Comparison of ENCODE assay signal across 12 cellular contexts in genomic region chr1:42933060-42933586, GRCh38. TPM values are rescaled to one million over a fixed set of nuclear protein-coding genes. Genes with fewer than 3 reads are reported as not detected.
A peak's percentile ranks its signal among the peaks of the same experiment; 100 is the strongest.
DNase-seq lines count a peak whose midpoint lies in the region; ATAC-seq and TF ChIP-seq lines count a peak whose summit lies in the region.
"Had no signal": no experiment of that assay in that cellular context is flagged by ENCODE, and none has a peak within 500 bp of the region (broad histone marks: within the 10 kb centered on the region; RNA-seq: fewer than 3 reads in every experiment).

No MANE protein-coding gene starts in this region.

- H3K4me3 ChIP-seq in esophagus (ENCODE audit: low read depth in 1 of 2, low read length in 2 of 2) = no peak overlapping the region
- H3K4me3 ChIP-seq in ascending aorta = no peak overlapping the region
- no peak overlapping the region for H3K4me3 ChIP-seq in aorta (ENCODE audit: low read length in 2 of 2)

- H3K4me1 Mint-ChIP-seq in T-helper 1 cell treated with Interleukin-12 subunit alpha and Interleukin-12 subunit beta and Interleukin-4 antibody, amounts not matched to agents 30 μg/mL and 1 μg/mL, for 36 hours (ENCODE audit: low read depth) = peaks cover 83% of the 10 kb centered on the region
- H3K4me1 Mint-ChIP-seq in T-helper 17 cell = peaks cover 70% of the 10 kb centered on the region
- H3K4me1 Mint-ChIP-seq in stimulated activated naive B cell treated with anti-CD40 and anti-IgM and Interleukin-4, amounts not matched to agents 10 μg/mL and 1 μg/mL and 100 μg/mL, for 72 hours = peaks cover 87 to 100% of the 10 kb centered on the region in 2 donors

- peak overlapping the region; percentile 79 for H3K4me3 Mint-ChIP-seq in T-helper 1 cell treated with Interleukin-12 subunit alpha and Interleukin-12 subunit beta and Interleukin-4 antibody, amounts not matched to agents 30 μg/mL and 1 μg/mL, for 36 hours
- peak overlapping the region; percentile 88 for H3K4me3 Mint-ChIP-seq in T-helper 17 cell
- peak overlapping the region; percentile 20 to 21 for H3K4me3 Mint-ChIP-seq in stimulated activated naive B cell treated with anti-CD40 and anti-IgM and Interleukin-4, amounts not matched to agents 10 μg/mL and 1 μg/mL and 100 μg/mL, for 72 hours

- no peak for TF ChIP-seq CTCF in ascending aorta (IDR thresholded peaks at IDR 0.05)

- no peaks in the 10 kb centered on the region for H3K9me3 Mint-ChIP-seq in T-helper 1 cell treated with Interleukin-12 subunit alpha and Interleukin-12 subunit beta and Interleukin-4 antibody, amounts not matched to agents 30 μg/mL and 1 μg/mL, for 36 hours
- H3K9me3 Mint-ChIP-seq in stimulated activated naive B cell treated with anti-CD40 and anti-IgM and Interleukin-4, amounts not matched to agents 10 μg/mL and 1 μg/mL and 100 μg/mL, for 72 hours = no peaks in the 10 kb centered on the region

- H3K27ac ChIP-seq in esophagus (ENCODE audit: low read depth in 2 of 2, low read length in 1 of 2) (peak overlapping the region; percentile 87 to 97), ascending aorta (peak overlapping the region in 1 of 2 donors; percentile 48), aorta (ENCODE audit: low read depth in 1 of 2, low read length in 2 of 2) (no peak overlapping the region)
- H3K27ac ChIP-seq: KMS-11 had no signal

- no peaks in the 10 kb centered on the region for H3K27me3 ChIP-seq in esophagus (ENCODE audit: control insufficient read depth in 1 of 2, insufficient read depth in 2 of 2, low read length in 2 of 2)
- no peaks in the 10 kb centered on the region for H3K27me3 ChIP-seq in ascending aorta
- H3K27me3 ChIP-seq in aorta (ENCODE audit: control insufficient read depth in 1 of 2, insufficient read depth in 2 of 2, low read length in 1 of 2) = no peaks in the 10 kb centered on the region

- WGBS in esophagus, 2 donors = 84 to 87% methylated on average over 5 of the region's 5 CpGs
- 94 to 95% methylated on average over 5 of the region's 5 CpGs for WGBS in aorta, 2 donors

- H3K4me1 ChIP-seq in esophagus (ENCODE audit: control insufficient read depth in 2 of 2, insufficient read depth in 2 of 2, low read length in 1 of 2) (peaks cover 14 to 56% of the 10 kb centered on the region in 2 donors), ascending aorta (peaks cover 12 to 26% of the 10 kb centered on the region in 2 donors), aorta (ENCODE audit: control insufficient read depth in 1 of 2, insufficient read depth in 2 of 2, low read length in 2 of 2) (no peaks in the 10 kb centered on the region)

- no peak for ATAC-seq in T-helper 17 cell
- no peak for ATAC-seq in stimulated activated naive B cell treated with anti-CD40 and anti-IgM and Interleukin-4, amounts not matched to agents 10 μg/mL and 1 μg/mL and 100 μg/mL, for 72 hours (replicated peaks)
- no peak for ATAC-seq in GM19452 (IDR thresholded peaks at IDR 0.05; ENCODE audit: unreplicated experiment)
- ATAC-seq in aorta (ENCODE audit: low FRiP score) = no peak

- H3K36me3 Mint-ChIP-seq in T-helper 1 cell treated with Interleukin-12 subunit alpha and Interleukin-12 subunit beta and Interleukin-4 antibody, amounts not matched to agents 30 μg/mL and 1 μg/mL, for 36 hours (ENCODE audit: low read depth) = peaks cover 58% of the 10 kb centered on the region
- H3K36me3 Mint-ChIP-seq in T-helper 17 cell (ENCODE audit: low read depth) = peaks cover 5% of the 10 kb centered on the region
- H3K36me3 Mint-ChIP-seq in stimulated activated naive B cell treated with anti-CD40 and anti-IgM and Interleukin-4, amounts not matched to agents 10 μg/mL and 1 μg/mL and 100 μg/mL, for 72 hours = peaks cover 65 to 79% of the 10 kb centered on the region in 2 donors

- peak overlapping the region; percentile 95 for H3K27ac Mint-ChIP-seq in T-helper 1 cell treated with Interleukin-12 subunit alpha and Interleukin-12 subunit beta and Interleukin-4 antibody, amounts not matched to agents 30 μg/mL and 1 μg/mL, for 36 hours
- H3K27ac Mint-ChIP-seq in T-helper 17 cell = peak overlapping the region; percentile 95
- peak overlapping the region; percentile 96 for H3K27ac Mint-ChIP-seq in stimulated activated naive B cell treated with anti-CD40 and anti-IgM and Interleukin-4, amounts not matched to agents 10 μg/mL and 1 μg/mL and 100 μg/mL, for 72 hours

- H3K36me3 ChIP-seq in esophagus (ENCODE audit: control insufficient read depth in 2 of 2, insufficient read depth in 2 of 2, low read length in 1 of 2) (peaks cover 17 to 56% of the 10 kb centered on the region in 2 donors), ascending aorta (peaks cover 27 to 33% of the 10 kb centered on the region in 2 donors), aorta (ENCODE audit: control insufficient read depth in 1 of 2, insufficient read depth in 2 of 2, low read length in 1 of 2) (peaks cover 0 to 5% of the 10 kb centered on the region in 2 donors)

- H3K9me3 ChIP-seq in T-helper 17 cell (ENCODE audit: control insufficient read depth, low read length, poor library complexity, severe bottlenecking) (no peaks in the 10 kb centered on the region), esophagus (ENCODE audit: control insufficient read depth in 2 of 2, insufficient read depth in 1 of 2, low read depth in 1 of 2, low read length in 1 of 2) (no peaks in the 10 kb centered on the region), ascending aorta (no peaks in the 10 kb centered on the region), aorta (ENCODE audit: control insufficient read depth, low read length) (no peaks in the 10 kb centered on the region)

- DNase-seq in T-helper 1 cell = no peak
- no peak for DNase-seq in T-helper 17 cell
- no peak for DNase-seq in stimulated activated naive B cell treated with anti-CD40 and anti-IgM and Interleukin-4, amounts not matched to agents 10 μg/mL and 1 μg/mL and 100 μg/mL, for 72 hours
- no peak for DNase-seq in ascending aorta (ENCODE audit: low spot score in 2 of 2)
- no peak for DNase-seq in aorta
- DNase-seq: mesenchymal stem cell, substantia nigra, T1000 had no signal

- intact Hi-C loops in ascending aorta (cut with DNase I) = loop anchor here (10.0 kb wide), 1 partner anchor 422 kb away; the partner anchor contains the start of gene CDC20
- intact Hi-C loops in aorta (cut with DNase I) = no loop called here

- no peaks in the 10 kb centered on the region for H3K27me3 Mint-ChIP-seq in T-helper 1 cell treated with Interleukin-12 subunit alpha and Interleukin-12 subunit beta and Interleukin-4 antibody, amounts not matched to agents 30 μg/mL and 1 μg/mL, for 36 hours (ENCODE audit: low read depth)
- H3K27me3 Mint-ChIP-seq in T-helper 17 cell = no peaks in the 10 kb centered on the region
- H3K27me3 Mint-ChIP-seq in stimulated activated naive B cell treated with anti-CD40 and anti-IgM and Interleukin-4, amounts not matched to agents 10 μg/mL and 1 μg/mL and 100 μg/mL, for 72 hours = no peaks in the 10 kb centered on the region

RNA-seq across cellular contexts. Expression of gene SLC2A1, which starts 25.5 kb away (rescaled TPM):
- total RNA-seq in T-helper 17 cell = 10 to 100 TPM; 63.7 to 79.0 TPM
- 100 to 1,000 TPM in 1 of 2 donors, 10 to 100 TPM in 1; 70.3 to 115 TPM for polyA plus RNA-seq in esophagus
- 15.5 TPM for total RNA-seq in ascending aorta
- total RNA-seq in aorta = 100 to 1,000 TPM in 1 of 2 donors, 10 to 100 TPM in 1; 87.7 to 124 TPM
- polyA plus RNA-seq in aorta = 10 to 100 TPM in 1 of 2 donors, 1 to 10 TPM in 1; 6.4 to 11.6 TPM

Comparison
In these comparisons a context has a peak if more than half of its experiments do, and no peak if none do; other contexts are left out.
1. H3K4me3 Mint-ChIP-seq: peak in every context shown above with its lines; median percentile 88 in T-helper 17 cell; 79 in T-helper 1 cell treated with Interleukin-12 subunit alpha and Interleukin-12 subunit beta and Interleukin-4 antibody, amounts not matched to agents 30 μg/mL and 1 μg/mL, for 36 hours; 20 in stimulated activated naive B cell treated with anti-CD40 and anti-IgM and Interleukin-4, amounts not matched to agents 10 μg/mL and 1 μg/mL and 100 μg/mL, for 72 hours.
2. H3K27ac ChIP-seq: peak in esophagus (2 of 2); none in aorta (0 of 2).
3. Peak in every context shown above with its lines, with median percentiles within 50 percentile points of each other: H3K27ac Mint-ChIP-seq.